In the genomic region with DNA sequence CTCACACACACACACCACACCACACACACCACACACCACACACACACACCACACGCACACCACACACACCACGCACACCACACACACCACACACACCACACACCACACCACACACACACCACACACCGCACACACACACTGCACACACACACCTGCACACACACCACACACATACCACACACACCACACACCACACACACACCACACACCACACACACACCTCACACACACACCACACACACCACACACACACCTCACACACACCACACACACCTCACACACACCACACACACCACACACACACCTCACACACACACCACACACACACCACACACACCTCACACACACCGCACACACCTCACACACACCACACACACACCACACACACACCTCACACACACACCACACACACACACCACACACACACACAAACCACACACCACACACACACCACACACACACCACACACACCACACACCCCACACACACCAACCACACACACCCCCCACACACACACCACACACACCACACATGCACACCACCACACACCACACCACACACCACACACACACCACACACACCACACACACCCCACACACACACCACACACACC, we compare ENCODE assay signal across 3 cellular contexts.
TF ChIP-seq lines count a peak whose summit lies in the region.

No MANE protein-coding gene starts in this region.

TF ChIP-seq in HCT116, 20 proteins besides CTCF, POLR2A, EP300 and RAD21:
- TF ChIP-seq CBX3 (IDR thresholded peaks at IDR 0.05; ENCODE audit: low read depth) (no peak), POLR2AphosphoS5 (IDR thresholded peaks at IDR 0.05; ENCODE audit: low read depth, low read length) (no peak), ZNF274 (IDR thresholded peaks at IDR 0.05; ENCODE audit: low read depth, low read length) (no peak), EGR1 (IDR thresholded peaks at IDR 0.05; ENCODE audit: low read depth) (no peak), ELF1 (IDR thresholded peaks at IDR 0.05; ENCODE audit: borderline replicate concordance, low read depth) (no peak), SIN3A (IDR thresholded peaks at IDR 0.05; ENCODE audit: low read depth) (no peak), FOSL1 (IDR thresholded peaks at IDR 0.05; ENCODE audit: low read depth) (no peak)
- TF ChIP-seq, protein P1, sequence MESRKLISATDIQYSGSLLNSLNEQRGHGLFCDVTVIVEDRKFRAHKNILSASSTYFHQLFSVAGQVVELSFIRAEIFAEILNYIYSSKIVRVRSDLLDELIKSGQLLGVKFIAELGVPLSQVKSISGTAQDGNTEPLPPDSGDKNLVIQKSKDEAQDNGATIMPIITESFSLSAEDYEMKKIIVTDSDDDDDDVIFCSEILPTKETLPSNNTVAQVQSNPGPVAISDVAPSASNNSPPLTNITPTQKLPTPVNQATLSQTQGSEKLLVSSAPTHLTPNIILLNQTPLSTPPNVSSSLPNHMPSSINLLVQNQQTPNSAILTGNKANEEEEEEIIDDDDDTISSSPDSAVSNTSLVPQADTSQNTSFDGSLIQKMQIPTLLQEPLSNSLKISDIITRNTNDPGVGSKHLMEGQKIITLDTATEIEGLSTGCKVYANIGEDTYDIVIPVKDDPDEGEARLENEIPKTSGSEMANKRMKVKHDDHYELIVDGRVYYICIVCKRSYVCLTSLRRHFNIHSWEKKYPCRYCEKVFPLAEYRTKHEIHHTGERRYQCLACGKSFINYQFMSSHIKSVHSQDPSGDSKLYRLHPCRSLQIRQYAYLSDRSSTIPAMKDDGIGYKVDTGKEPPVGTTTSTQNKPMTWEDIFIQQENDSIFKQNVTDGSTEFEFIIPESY (IDR thresholded peaks at IDR 0.05; ENCODE audit: extremely low read depth, insufficient replicate concordance, low read length), result no peak

TF ChIP-seq in H1, 55 proteins besides CTCF, POLR2A, EP300 and RAD21:
- TF ChIP-seq SUZ12 (IDR thresholded peaks at IDR 0.05; ENCODE audit: low read length) (no peak), ZNF274 (IDR thresholded peaks at IDR 0.05; ENCODE audit: borderline replicate concordance, extremely low read depth, low read length) (no peak), TBP (IDR thresholded peaks at IDR 0.05; ENCODE audit: low read depth, low read length) (no peak), GTF2F1 (IDR thresholded peaks at IDR 0.05; ENCODE audit: borderline replicate concordance, low read depth, low read length) (no peak), TAF1 (IDR thresholded peaks at IDR 0.05; ENCODE audit: low read depth, low read length) (no peak), KDM4A (IDR thresholded peaks at IDR 0.05; ENCODE audit: low read depth, low read length, severe bottlenecking) (no peak), JUN (IDR thresholded peaks at IDR 0.05; ENCODE audit: low read depth, low read length) (no peak), CEBPB (IDR thresholded peaks at IDR 0.05; ENCODE audit: low read depth, low read length) (no peak), EZH2 (IDR thresholded peaks at IDR 0.05; ENCODE audit: low read depth, low read length, severe bottlenecking) (no peak), RNF2 (IDR thresholded peaks at IDR 0.05; ENCODE audit: borderline replicate concordance, low read depth, low read length, missing control alignments, poor library complexity, severe bottlenecking) (no peak), SIX5 (IDR thresholded peaks at IDR 0.05; ENCODE audit: low read depth, low read length) (no peak), PHF8 (conservative IDR thresholded peaks at IDR 0.05; ENCODE audit: low read depth, low read length) (no peak), CBX5 (IDR thresholded peaks at IDR 0.05; ENCODE audit: low read depth, low read length) (no peak), POLR2AphosphoS5 (IDR thresholded peaks at IDR 0.05; ENCODE audit: low read depth, low read length) (no peak), NANOG (IDR thresholded peaks at IDR 0.05; ENCODE audit: insufficient read depth, low read depth, low read length, poor library complexity, severe bottlenecking) (no peak), RFX5 (IDR thresholded peaks at IDR 0.05; ENCODE audit: borderline replicate concordance, low read depth, low read length) (no peak)
- TF ChIP-seq, protein P2, sequence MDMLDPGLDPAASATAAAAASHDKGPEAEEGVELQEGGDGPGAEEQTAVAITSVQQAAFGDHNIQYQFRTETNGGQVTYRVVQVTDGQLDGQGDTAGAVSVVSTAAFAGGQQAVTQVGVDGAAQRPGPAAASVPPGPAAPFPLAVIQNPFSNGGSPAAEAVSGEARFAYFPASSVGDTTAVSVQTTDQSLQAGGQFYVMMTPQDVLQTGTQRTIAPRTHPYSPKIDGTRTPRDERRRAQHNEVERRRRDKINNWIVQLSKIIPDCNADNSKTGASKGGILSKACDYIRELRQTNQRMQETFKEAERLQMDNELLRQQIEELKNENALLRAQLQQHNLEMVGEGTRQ (IDR thresholded peaks at IDR 0.05; ENCODE audit: low read length), result no peak
- TF ChIP-seq, protein P3, sequence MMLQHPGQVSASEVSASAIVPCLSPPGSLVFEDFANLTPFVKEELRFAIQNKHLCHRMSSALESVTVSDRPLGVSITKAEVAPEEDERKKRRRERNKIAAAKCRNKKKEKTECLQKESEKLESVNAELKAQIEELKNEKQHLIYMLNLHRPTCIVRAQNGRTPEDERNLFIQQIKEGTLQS (IDR thresholded peaks at IDR 0.05; ENCODE audit: insufficient read depth, low read depth, low read length), result no peak

TF ChIP-seq in SK-N-SH treated with all-trans-retinoic acid at 6 μM for 48 hours, 23 proteins besides CTCF, POLR2A, EP300 and RAD21:
- TF ChIP-seq ISL1 (CRISPR knock-in tag; IDR thresholded peaks at IDR 0.05), result no peak
- TF ChIP-seq GLIS3 (CRISPR knock-in tag; IDR thresholded peaks at IDR 0.05), result no peak
